Comparison of ENCODE assay signal across 28 cellular contexts in the genomic region with DNA sequence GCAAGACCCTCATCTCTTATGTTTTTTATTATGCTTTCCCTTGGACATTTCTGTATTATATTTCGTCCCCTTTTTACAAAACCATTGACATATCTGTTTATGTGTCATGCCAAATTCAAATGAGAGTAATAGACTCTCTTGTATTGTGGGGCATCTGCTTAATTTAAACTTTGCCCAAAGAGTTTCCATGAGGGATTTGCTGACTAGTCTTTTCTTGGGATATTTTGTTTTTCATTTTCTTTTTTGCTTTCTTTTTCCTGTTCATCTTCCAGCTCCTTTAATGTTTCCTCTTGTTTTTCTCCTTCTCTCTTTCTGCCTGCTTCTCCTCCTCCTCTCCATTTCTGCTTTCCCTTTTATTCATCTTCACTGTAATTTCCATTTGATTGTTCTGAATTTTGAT.
"Had no signal": no experiment of that assay in that cellular context is flagged by ENCODE, and none has a peak within 500 bp of the region (broad histone marks: within the 10 kb centered on the region; RNA-seq: fewer than 3 reads in every experiment).

No MANE protein-coding gene starts in this region.

- DNase-seq: dermis blood vessel endothelial cell; dorsolateral prefrontal cortex; effector CD4-positive, alpha-beta T cell; effector memory CD8-positive, alpha-beta T cell; endodermal cell; erythroblast; esophagus squamous epithelium; foreskin fibroblast; foreskin melanocyte; gastrocnemius medialis; glutamatergic neuron; head of caudate nucleus; heart right ventricle; hippocampal formation; left cardiac atrium; left lung; left ventricle myocardium superior; lower lobe of right lung; mesenchymal stem cell; mucosa of descending colon; naive B cell had no signal

- H3K27ac ChIP-seq: coronary artery, dorsolateral prefrontal cortex, epithelial cell of prostate, esophagus squamous epithelium, gastrocnemius medialis, heart right ventricle, left lung, lower lobe of right lung had no signal

- H3K4me1 ChIP-seq: esophagus squamous epithelium, gastrocnemius medialis, heart right ventricle, left lung, lower lobe of right lung had no signal

- ATAC-seq: effector memory CD8-positive, alpha-beta T cell; esophagus mucosa; gastrocnemius medialis; heart right ventricle; left cardiac atrium; left lung; left ventricle myocardium superior; lower lobe of right lung; mucosa of descending colon had no signal

- H3K4me3 ChIP-seq: coronary artery, dorsolateral prefrontal cortex, esophagus squamous epithelium, gastrocnemius medialis, heart right ventricle, left lung, lower lobe of right lung, mucosa of descending colon had no signal

- FAIRE-seq: colon, endometrium, islet of Langerhans, keratinocyte had no signal

- H3K36me3 ChIP-seq: gastrocnemius medialis, heart right ventricle, left lung, lower lobe of right lung had no signal

- H3K27me3 ChIP-seq: dorsolateral prefrontal cortex, esophagus squamous epithelium, heart right ventricle, left lung had no signal

- H3K9me3 ChIP-seq: gastrocnemius medialis had no signal
